Comparison of ENCODE assay signal across 8 cellular contexts in the genomic region with DNA sequence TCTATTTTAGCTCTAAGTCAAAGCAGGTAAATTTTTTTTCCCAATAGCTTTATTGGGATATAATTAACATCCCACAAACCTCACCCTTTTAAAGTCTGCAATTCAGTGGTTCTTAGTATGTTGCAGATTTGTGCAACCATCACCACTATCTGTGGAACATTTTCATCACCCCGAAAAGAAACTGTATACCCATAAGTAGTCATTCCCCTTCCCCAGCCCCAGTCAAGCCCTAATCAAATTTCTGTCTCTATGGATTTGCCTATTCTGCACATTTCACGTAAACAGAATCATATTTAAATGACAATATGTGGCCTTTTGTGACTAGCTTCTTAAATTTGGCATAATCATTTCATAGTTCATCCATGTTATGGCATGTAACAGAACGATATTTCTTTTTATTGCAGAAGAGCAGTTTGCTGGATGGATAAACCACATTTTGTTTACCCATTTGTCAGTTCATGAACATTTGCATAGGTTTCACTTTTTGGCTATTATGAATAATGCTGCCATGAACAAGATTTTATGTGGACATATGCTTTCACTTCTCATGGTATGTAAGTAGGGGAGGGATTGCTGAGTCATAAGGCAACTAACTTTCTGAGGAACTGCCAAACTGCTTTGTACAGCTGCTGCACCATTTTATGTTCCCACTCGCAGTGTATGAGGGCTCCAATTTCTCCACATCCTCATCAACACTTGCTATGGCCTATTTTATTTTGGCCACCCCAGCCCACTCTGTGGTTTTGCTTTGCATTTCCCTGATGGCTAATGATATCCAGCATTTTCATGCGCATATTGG. TPM values are rescaled to one million over a fixed set of nuclear protein-coding genes. Genes with fewer than 3 reads are reported as not detected.
DNase-seq lines count a peak whose midpoint lies in the region; ATAC-seq and TF ChIP-seq lines count a peak whose summit lies in the region.

No MANE protein-coding gene starts in this region.

- peak; percentile 92 for ATAC-seq in GM18519 (IDR thresholded peaks at IDR 0.05; ENCODE audit: low FRiP score, unreplicated experiment)
- ATAC-seq in HG02885 (IDR thresholded peaks at IDR 0.05; ENCODE audit: poor library complexity, unreplicated experiment) = peak; percentile 97

- H3K4me1 ChIP-seq in A673 (ENCODE audit: insufficient read depth, low read length, poor library complexity, severe bottlenecking) = peaks cover 9% of the 10 kb centered on the region

- no peak for TF ChIP-seq CTCF in A673 (conservative IDR thresholded peaks at IDR 0.05; ENCODE audit: low read depth, low read length)
- no peak for TF ChIP-seq CTCF in foreskin fibroblast (IDR thresholded peaks at IDR 0.05; ENCODE audit: low read depth, low read length)

- DNase-seq in A673 (ENCODE audit: low spot score) (peak; percentile 60), OCI-M1 (lab: John Stamatoyannopoulos, UW) (peak; percentile 76), foreskin fibroblast (peak; percentile 88 to 92), NCI-H2196 treated with DMSO at 0.1 percent for 48 hours (lab: John Stamatoyannopoulos, UW; ENCODE audit: unreplicated experiment) (no peak), foreskin melanocyte (no peak), LoVo (ENCODE audit: low spot score) (no peak)

- H3K27ac ChIP-seq in A673 (ENCODE audit: low read depth, low read length, poor library complexity, severe bottlenecking) = no peak overlapping the region

- H3K9me3 ChIP-seq in A673 (ENCODE audit: low read depth, low read length, poor library complexity, severe bottlenecking) = no peaks in the 10 kb centered on the region

- intact Hi-C loops in A673 (cut with micrococcal nuclease; ENCODE audit: unreplicated experiment) = no loop called here

- H3K36me3 ChIP-seq in A673 (ENCODE audit: insufficient read depth, low read length, poor library complexity, severe bottlenecking) = no peaks in the 10 kb centered on the region

- CTCF ChIA-PET in A673 (lab: Charles Lee) = no interaction called here

- BruUV-seq in A673 (replicated peaks; lab: Mats Ljungman, UMichigan) = no TSS peak

- H3K27me3 ChIP-seq in A673 (replicated peaks; ENCODE audit: insufficient read depth, low read depth, low read length, poor library complexity) = no peaks in the 10 kb centered on the region

- POLR2A ChIA-PET in A673 (lab: Charles Lee; ENCODE audit: low non-redundant PET) = no interaction called here

- H3K4me3 ChIP-seq in A673 (ENCODE audit: low read depth, low read length, poor library complexity, severe bottlenecking) (no peak overlapping the region), foreskin fibroblast (ENCODE audit: low read depth in 1 of 2, low read length in 2 of 2) (peak overlapping the region in 1 of 2 donors; percentile 3)

RNA-seq across cellular contexts. Expression of a gene that starts 10.9 kb away (rescaled TPM):
- 2.3 and 3.0 TPM in 2 replicates for total RNA-seq in A673 (2021)

RNA-seq across cellular contexts. Expression of a gene that starts 48.9 kb away (rescaled TPM):
- total RNA-seq in A673 (2021) = 150 and 185 TPM in 2 replicates

Comparison
In these comparisons a context has a peak if more than half of its experiments do, and no peak if none do; other contexts are left out.
1. DNase-seq: peak in A673 (single experiment), OCI-M1 (single experiment) and foreskin fibroblast (2 of 2); none in NCI-H2196 treated with DMSO at 0.1 percent for 48 hours (single experiment), foreskin melanocyte (single experiment) and LoVo (single experiment).